Comparison of ENCODE assay signal across 8 cellular contexts in genomic region chr9:36991516-36992134, GRCh38. TPM values are rescaled to one million over a fixed set of nuclear protein-coding genes. Genes with fewer than 3 reads are reported as not detected.
DNase-seq lines count a peak whose midpoint lies in the region; ATAC-seq and TF ChIP-seq lines count a peak whose summit lies in the region.

No MANE protein-coding gene starts in this region.

- no peaks in the 10 kb centered on the region for H3K27me3 Mint-ChIP-seq in stimulated activated memory B cell treated with anti-CD40 and anti-IgM and Interleukin-4, amounts not matched to agents 10 μg/mL and 1 μg/mL and 100 μg/mL, for 72 hours
- H3K27me3 Mint-ChIP-seq in T-helper 17 cell = peaks cover 54% of the 10 kb centered on the region

- peaks cover 74% of the 10 kb centered on the region for H3K36me3 Mint-ChIP-seq in stimulated activated memory B cell treated with anti-CD40 and anti-IgM and Interleukin-4, amounts not matched to agents 10 μg/mL and 1 μg/mL and 100 μg/mL, for 72 hours
- H3K36me3 Mint-ChIP-seq in T-helper 17 cell (ENCODE audit: low read depth) = peaks cover 2% of the 10 kb centered on the region

- peaks cover 5% of the 10 kb centered on the region for H3K9me3 Mint-ChIP-seq in stimulated activated memory B cell treated with anti-CD40 and anti-IgM and Interleukin-4, amounts not matched to agents 10 μg/mL and 1 μg/mL and 100 μg/mL, for 72 hours

- peak; percentile 75 for TF ChIP-seq CTCF in GM12875 (IDR thresholded peaks at IDR 0.05; ENCODE audit: borderline replicate concordance, insufficient read depth, low read depth, low read length)
- peak; percentile 56 for TF ChIP-seq CTCF in fibroblast of the aortic adventitia (IDR thresholded peaks at IDR 0.05; ENCODE audit: insufficient read depth, low read length)

- H3K4me3 ChIP-seq in GM12875 (ENCODE audit: low read depth, low read length) (no peak overlapping the region), fibroblast of the aortic adventitia (ENCODE audit: low read depth, low read length) (no peak overlapping the region)

- H3K4me1 Mint-ChIP-seq in stimulated activated memory B cell treated with anti-CD40 and anti-IgM and Interleukin-4, amounts not matched to agents 10 μg/mL and 1 μg/mL and 100 μg/mL, for 72 hours = peaks cover 94% of the 10 kb centered on the region
- peaks cover 17% of the 10 kb centered on the region for H3K4me1 Mint-ChIP-seq in T-helper 17 cell

- no peak for ATAC-seq in stimulated activated memory B cell treated with anti-CD40 and anti-IgM and Interleukin-4, amounts not matched to agents 10 μg/mL and 1 μg/mL and 100 μg/mL, for 72 hours
- ATAC-seq in HG03039 (IDR thresholded peaks at IDR 0.05; ENCODE audit: unreplicated experiment) (no peak), T-helper 17 cell (no peak)

- H3K4me3 Mint-ChIP-seq in stimulated activated memory B cell treated with anti-CD40 and anti-IgM and Interleukin-4, amounts not matched to agents 10 μg/mL and 1 μg/mL and 100 μg/mL, for 72 hours = peak overlapping the region; percentile 21
- no peak overlapping the region for H3K4me3 Mint-ChIP-seq in T-helper 17 cell

- H3K27ac Mint-ChIP-seq in stimulated activated memory B cell treated with anti-CD40 and anti-IgM and Interleukin-4, amounts not matched to agents 10 μg/mL and 1 μg/mL and 100 μg/mL, for 72 hours = peak overlapping the region; percentile 93
- H3K27ac Mint-ChIP-seq in T-helper 17 cell = no peak overlapping the region

- DNase-seq in AG08396 (ENCODE audit: low spot score) (peak; percentile 63), SK-N-DZ (ENCODE audit: low spot score) (peak; percentile 34), fibroblast of the aortic adventitia (ENCODE audit: low read depth) (peak; percentile 12), foreskin melanocyte (no peak), T-helper 17 cell (no peak)

- H3K9me3 ChIP-seq in T-helper 17 cell (ENCODE audit: control insufficient read depth, low read length, poor library complexity, severe bottlenecking) = peaks cover 6% of the 10 kb centered on the region

RNA-seq across cellular contexts. Expression of gene PAX5, which starts 42.4 kb away (rescaled TPM):
- 5.1 TPM in 2 replicates for polyA plus RNA-seq in SK-N-DZ (2014; cell fraction: cytosol; rRNA removed)
- 3.2 and 4.9 TPM in 2 replicates for polyA plus RNA-seq in SK-N-DZ (2014; cell fraction: nucleus; rRNA removed)
- not detected in 2 replicates for total RNA-seq in fibroblast of the aortic adventitia (ENCODE audit: low replicate concordance)
- 10 to 100 TPM in 1 of 2 donors, not detected in 1; 10.1 TPM for total RNA-seq in T-helper 17 cell

Comparison
In these comparisons a context has a peak if more than half of its experiments do, and no peak if none do; other contexts are left out.
1. DNase-seq: peak in AG08396 (single experiment), SK-N-DZ (single experiment) and fibroblast of the aortic adventitia (single experiment); none in foreskin melanocyte (single experiment) and T-helper 17 cell (0 of 3).